ENCODE assay signal across 15 cellular contexts in genomic region chr11:61912991-61913698, GRCh38. TPM values are rescaled to one million over a fixed set of nuclear protein-coding genes. Genes with fewer than 3 reads are reported as not detected.
DNase-seq lines count a peak whose midpoint lies in the region; ATAC-seq, FAIRE-seq and TF ChIP-seq lines count a peak whose summit lies in the region.
"Had no signal": no experiment of that assay in that cellular context is flagged by ENCODE, and none has a peak within 500 bp of the region (broad histone marks: within the 10 kb centered on the region; RNA-seq: fewer than 3 reads in every experiment).

No MANE protein-coding gene starts in this region.

- H2BK15ac ChIP-seq in H1 (ENCODE audit: low read length) = peak overlapping the region; percentile 61; the same call in 1 of the 2 replicates
- peak overlapping the region; percentile 47 for H2BK15ac ChIP-seq in neuronal stem cell (ENCODE audit: low read length)

- no peak for TF ChIP-seq CTCF in natural killer cell (IDR thresholded peaks at IDR 0.05)
- TF ChIP-seq CTCF in H1 (IDR thresholded peaks at IDR 0.05; ENCODE audit: control extremely low read depth in 1 of 3, insufficient read depth in 1 of 3, low read depth in 1 of 3, low read length in 3 of 3) = no peak
- no peak for TF ChIP-seq CTCF in uterus (IDR thresholded peaks at IDR 0.05)

- H3K23me2 ChIP-seq in H1 (ENCODE audit: low read depth, low read length) = peaks cover 7% of the 10 kb centered on the region; the same call in 1 of the 2 replicates

- H3K56ac ChIP-seq in H1 (replicated peaks; ENCODE audit: insufficient read length, low read depth, low read length) = no peak overlapping the region

- TF ChIP-seq EP300 in H1 (IDR thresholded peaks at IDR 0.05; ENCODE audit: borderline replicate concordance in 1 of 2, low read depth in 2 of 2, low read length in 2 of 2) = no peak

- intact Hi-C loops in natural killer cell (cut with micrococcal nuclease) = no loop called here
- intact Hi-C loops in uterus (cut with DNase I; ENCODE audit: low total_unique reads) = no loop called here

- H4K20me1 ChIP-seq in H1 (replicated peaks in 1 of 2; ENCODE audit: control insufficient read depth in 1 of 2, insufficient read depth in 2 of 2, low read length in 2 of 2) = no peaks in the 10 kb centered on the region

- H3K27ac Mint-ChIP-seq in natural killer cell treated with Interleukin-12 subunit alpha and Interleukin-12 subunit beta and Interleukin-15 and Interleukin-18, amount 100 ng/mL, for 72 hours = no peak overlapping the region
- peak overlapping the region in 1 of 2 donors; percentile 27 for H3K27ac Mint-ChIP-seq in natural killer cell
- H3K27ac Mint-ChIP-seq: activated CD4-positive, alpha-beta T cell treated with anti-CD3 and anti-CD28 coated beads, Interleukin-2, amount 10 ng/mL, durations not matched to agents 7 days and 5 days; IgD-negative memory B cell had no signal

- H2AFZ ChIP-seq in H1 (ENCODE audit: low read length) (no peak overlapping the region), neuronal stem cell (ENCODE audit: low read length) (no peak overlapping the region)

- H3K79me2 ChIP-seq in H1 (ENCODE audit: control insufficient read depth in 1 of 2, insufficient read depth in 2 of 2, low read length in 2 of 2) = no peaks in the 10 kb centered on the region

- no peak overlapping the region for H2BK120ac ChIP-seq in H1 (replicated peaks; ENCODE audit: low read depth, low read length)
- H2BK120ac ChIP-seq in neuronal stem cell (ENCODE audit: low read depth, low read length) = peak overlapping the region; percentile 38

- H4K91ac ChIP-seq in H1 (replicated peaks; ENCODE audit: insufficient read length, low read length) (no peak overlapping the region), neuronal stem cell (ENCODE audit: low read depth, low read length, poor library complexity) (no peak overlapping the region)

- POLR2A ChIA-PET in H1 (lab: Charles Lee; ENCODE audit: partially characterized antibody) = interaction anchor here (0.6 to 1.9 kb wide), 5 partner anchors 10 to 164 kb away, joined by 3 to 8 read pairs (median 4); partner anchors contain the start of gene FTH1

- H2BK5ac ChIP-seq in H1 (ENCODE audit: low read depth, low read length) (0 out of 2 replicates have a peak overlapping the region, but pooled peaks have one; percentile 44), neuronal stem cell (ENCODE audit: low read length) (no peak overlapping the region)

- H3K14ac ChIP-seq in H1 (ENCODE audit: insufficient read length) (no peak overlapping the region), neuronal stem cell (ENCODE audit: low read length) (peak overlapping the region; percentile 25)

- peak; percentile 35 for DNase-seq in natural killer cell treated with Interleukin-12 subunit alpha and Interleukin-12 subunit beta and Interleukin-15 and Interleukin-18, amount 100 ng/mL, for 72 hours (ENCODE audit: low spot score)
- DNase-seq in natural killer cell (no peak), H1 (ENCODE audit: low read depth in 1 of 2, low spot score in 2 of 2) (no peak), neuronal stem cell (ENCODE audit: low spot score) (no peak), uterus (peak; percentile 15 to 18), NK-92 (lab: John Stamatoyannopoulos, UW; ENCODE audit: unreplicated experiment) (no peak), NCI-H526 (lab: John Stamatoyannopoulos, UW) (no peak)
- DNase-seq: activated CD4-positive, alpha-beta T cell treated with anti-CD3 and anti-CD28 coated beads, Interleukin-2, amount 10 ng/mL, durations not matched to agents 7 days and 5 days; NCI-H2081; NCI-H524 had no signal

- no peak overlapping the region for H3K4me2 ChIP-seq in H1 (ENCODE audit: insufficient read depth in 1 of 2, low read depth in 2 of 2, low read length in 2 of 2)
- no peak overlapping the region for H3K4me2 ChIP-seq in neuronal stem cell (ENCODE audit: insufficient read depth, low read length, poor library complexity, severe bottlenecking)

- H3K79me1 ChIP-seq in H1 (ENCODE audit: low read depth, low read length) = no peaks in the 10 kb centered on the region
- peaks cover 1% of the 10 kb centered on the region for H3K79me1 ChIP-seq in neuronal stem cell (ENCODE audit: low read depth, low read length)

- no peaks in the 10 kb centered on the region for H3K9me3 Mint-ChIP-seq in natural killer cell treated with Interleukin-12 subunit alpha and Interleukin-12 subunit beta and Interleukin-15 and Interleukin-18, amount 100 ng/mL, for 72 hours
- H3K9me3 Mint-ChIP-seq in natural killer cell = no peaks in the 10 kb centered on the region
- H3K9me3 Mint-ChIP-seq: activated CD4-positive, alpha-beta T cell treated with anti-CD3 and anti-CD28 coated beads, Interleukin-2, amount 10 ng/mL, durations not matched to agents 7 days and 5 days; activated naive CD4-positive, alpha-beta T cell treated with anti-CD3 and anti-CD28 coated beads, Interleukin-2, amount 50 U/mL, for 72 hours; IgD-negative memory B cell had no signal

- peaks cover 0 to 6% of the 10 kb centered on the region in 2 donors for H3K4me1 Mint-ChIP-seq in natural killer cell treated with Interleukin-12 subunit alpha and Interleukin-12 subunit beta and Interleukin-15 and Interleukin-18, amount 100 ng/mL, for 72 hours (ENCODE audit: low read depth in 2 of 2)
- H3K4me1 Mint-ChIP-seq in natural killer cell = peaks cover 3 to 13% of the 10 kb centered on the region in 2 donors

- H4K8ac ChIP-seq in H1 (ENCODE audit: extremely low read depth, insufficient read depth, low read length) = peak overlapping the region; percentile 11; the same call in 1 of the 2 replicates
- H4K8ac ChIP-seq in neuronal stem cell (ENCODE audit: low read depth, low read length) = no peak overlapping the region

- TF ChIP-seq POLR2A in H1 (IDR thresholded peaks at IDR 0.05; ENCODE audit: control extremely low read depth in 1 of 2, low read depth in 2 of 2, low read length in 2 of 2) = no peak
- no peak for TF ChIP-seq POLR2A in uterus (IDR thresholded peaks at IDR 0.05)

- peaks cover 0 to 16% (median 13%) of the 10 kb centered on the region in 4 experiments; a peak in 5 of 7 replicates for H3K27me3 ChIP-seq in H1 (replicated peaks in 1 of 4; ENCODE audit: control insufficient read depth in 3 of 4, extremely low read depth in 1 of 4, insufficient read depth in 3 of 4, low read length in 3 of 4)
- peaks cover 4 to 53% (median 19%) of the 10 kb centered on the region in 3 experiments for H3K27me3 ChIP-seq in neuronal stem cell (ENCODE audit: control insufficient read depth in 3 of 3, insufficient read depth in 3 of 3, low read depth in 1 of 3, low read length in 3 of 3)
- H3K27me3 ChIP-seq in uterus = no peaks in the 10 kb centered on the region
- H3K27me3 ChIP-seq: body of pancreas had no signal

- H3K4me3 Mint-ChIP-seq in natural killer cell treated with Interleukin-12 subunit alpha and Interleukin-12 subunit beta and Interleukin-15 and Interleukin-18, amount 100 ng/mL, for 72 hours = no peak overlapping the region
- H3K4me3 Mint-ChIP-seq in natural killer cell = no peak overlapping the region
- H3K4me3 Mint-ChIP-seq: activated CD4-positive, alpha-beta T cell treated with anti-CD3 and anti-CD28 coated beads, Interleukin-2, amount 10 ng/mL, durations not matched to agents 7 days and 5 days; IgD-negative memory B cell had no signal

- peaks cover 6 to 36% of the 10 kb centered on the region in 2 donors for H3K27me3 Mint-ChIP-seq in natural killer cell treated with Interleukin-12 subunit alpha and Interleukin-12 subunit beta and Interleukin-15 and Interleukin-18, amount 100 ng/mL, for 72 hours
- peaks cover 11 to 34% of the 10 kb centered on the region in 2 donors for H3K27me3 Mint-ChIP-seq in natural killer cell (ENCODE audit: low read depth in 2 of 2)

- no peak for TF ChIP-seq RAD21 in H1 (IDR thresholded peaks at IDR 0.05 in 1 of 2, conservative IDR thresholded peaks at IDR 0.05 in 1 of 2; ENCODE audit: low read depth in 2 of 2, low read length in 2 of 2)

- CTCF ChIA-PET in H1 (lab: Charles Lee; ENCODE audit: partially characterized antibody) = interaction anchor here (1.3 to 11.1 kb wide), 4 partner anchors 12 to 195 kb away, joined by 5 to 202 read pairs (median 16); no protein-coding TSS in a partner anchor

- H3K4ac ChIP-seq in H1 (replicated peaks; ENCODE audit: insufficient read length, low read depth, low read length) (no peak overlapping the region), neuronal stem cell (ENCODE audit: low read length) (no peak overlapping the region)

- H3K9ac ChIP-seq in H1 (replicated peaks in 1 of 4; ENCODE audit: extremely low read depth in 1 of 4, low read depth in 3 of 4, low read length in 3 of 4) (no peak overlapping the region), neuronal stem cell (ENCODE audit: low read depth, low read length, poor library complexity) (peak overlapping the region; percentile 2)

- H2BK12ac ChIP-seq in H1 (ENCODE audit: low read depth, low read length) (no peak overlapping the region), neuronal stem cell (ENCODE audit: low read length) (peak overlapping the region; percentile 24)

- peaks cover 0 to 25% (median 11%) of the 10 kb centered on the region in 4 experiments; a peak in 6 of 7 replicates for H3K4me1 ChIP-seq in H1 (replicated peaks in 1 of 4; ENCODE audit: control insufficient read depth in 3 of 4, insufficient read depth in 4 of 4, low read length in 3 of 4)
- H3K4me1 ChIP-seq in neuronal stem cell (ENCODE audit: control insufficient read depth in 2 of 2, insufficient read depth in 1 of 2, low read depth in 1 of 2, low read length in 2 of 2) = peaks cover 6 to 7% of the 10 kb centered on the region in 2 donors
- H3K4me1 ChIP-seq in uterus = peaks cover 0 to 13% of the 10 kb centered on the region in 2 donors

- peak overlapping the region; percentile 86; the same call in 1 of the 2 replicates for H2AK5ac ChIP-seq in H1 (ENCODE audit: low read depth, low read length)
- H2AK5ac ChIP-seq in neuronal stem cell (ENCODE audit: low read depth, low read length) = peak overlapping the region; percentile 71

- H3K18ac ChIP-seq in H1 (ENCODE audit: extremely low read depth, low read length) = no peak overlapping the region
- peak overlapping the region; percentile 3 for H3K18ac ChIP-seq in neuronal stem cell (ENCODE audit: low read length)

- no peak overlapping the region for H3K4me3 ChIP-seq in H1 (ENCODE audit: extremely low read depth in 1 of 4, insufficient read depth in 2 of 4, low read depth in 3 of 4, low read length in 4 of 4)
- no peak overlapping the region for H3K4me3 ChIP-seq in neuronal stem cell (ENCODE audit: low read length in 2 of 2)
- no peak overlapping the region for H3K4me3 ChIP-seq in uterus
- H3K4me3 ChIP-seq: body of pancreas had no signal

- no peaks in the 10 kb centered on the region for H3K36me3 Mint-ChIP-seq in natural killer cell treated with Interleukin-12 subunit alpha and Interleukin-12 subunit beta and Interleukin-15 and Interleukin-18, amount 100 ng/mL, for 72 hours
- H3K36me3 Mint-ChIP-seq in natural killer cell = no peaks in the 10 kb centered on the region
- H3K36me3 Mint-ChIP-seq: IgD-negative memory B cell; naive thymus-derived CD8-positive, alpha-beta T cell had no signal

- no peak overlapping the region for H2BK20ac ChIP-seq in H1 (ENCODE audit: low read length)

- H3K36me3 ChIP-seq in H1 (ENCODE audit: control insufficient read depth in 2 of 4, insufficient read depth in 4 of 4, low read length in 3 of 4) (no peaks in the 10 kb centered on the region), neuronal stem cell (replicated peaks in 1 of 2; ENCODE audit: control insufficient read depth in 2 of 2, insufficient read depth in 2 of 2, low read length in 2 of 2) (no peaks in the 10 kb centered on the region), uterus (no peaks in the 10 kb centered on the region)

- FAIRE-seq in H1 (lab: Jason Lieb, UNC) = no peak

- H4K5ac ChIP-seq in H1 (ENCODE audit: insufficient read length, low read depth, low read length) = no peak overlapping the region

- ATAC-seq in natural killer cell treated with Interleukin-12 subunit alpha and Interleukin-12 subunit beta and Interleukin-15 and Interleukin-18, amount 100 ng/mL, for 72 hours = no peak
- ATAC-seq in natural killer cell = no peak
- no peak for ATAC-seq in HG02759 (IDR thresholded peaks at IDR 0.05; ENCODE audit: unreplicated experiment)
- ATAC-seq: activated naive CD4-positive, alpha-beta T cell treated with anti-CD3 and anti-CD28 coated beads, Interleukin-2, amount 50 U/mL, for 72 hours; body of pancreas; naive thymus-derived CD8-positive, alpha-beta T cell had no signal

- 88% methylated on average over 18 of the region's 18 CpGs; no CpG with 5 or more reads in 1 of the 2 experiments for WGBS in H1 (ENCODE audit: extremely low coverage in 1 of 2, insufficient coverage in 1 of 2, insufficient read length in 1 of 2, insufficient replicate concordance in 2 of 2, low coverage in 1 of 2, low lambda C conversion rate in 2 of 2, missing lambda C conversion rate in 1 of 2), 2 experiments
- no CpG with 5 or more reads among the region's 18 CpGs for WGBS in neuronal stem cell (ENCODE audit: extremely low coverage in 2 of 2, insufficient read length in 2 of 2, insufficient replicate concordance in 1 of 2), 2 donors

- H3K27ac ChIP-seq in H1 (ENCODE audit: low read depth, low read length) (no peak overlapping the region), neuronal stem cell (replicated peaks; ENCODE audit: low read length) (no peak overlapping the region), uterus (peak overlapping the region; percentile 54 to 66)

- H3K23ac ChIP-seq in H1 (ENCODE audit: insufficient read length) = no peak overlapping the region
- H3K23ac ChIP-seq in neuronal stem cell (ENCODE audit: low read depth, low read length, poor library complexity) = no peak overlapping the region

- H3K9me3 ChIP-seq in H1 (ENCODE audit: insufficient read depth in 2 of 2, low read depth in 1 of 2, low read length in 1 of 2) = no peaks in the 10 kb centered on the region
- no peaks in the 10 kb centered on the region for H3K9me3 ChIP-seq in neuronal stem cell (replicated peaks in 1 of 2; ENCODE audit: control insufficient read depth in 2 of 2, insufficient read depth in 1 of 2, low read depth in 1 of 2, low read length in 2 of 2)
- no peaks in the 10 kb centered on the region for H3K9me3 ChIP-seq in uterus
- H3K9me3 ChIP-seq: body of pancreas had no signal

RNA-seq across cellular contexts. Expression of gene RAB3IL1, which starts 4.2 kb away (rescaled TPM):
- not detected for total RNA-seq in natural killer cell treated with Interleukin-12 subunit alpha and Interleukin-12 subunit beta and Interleukin-15 and Interleukin-18, amount 100 ng/mL, for 72 hours
- total RNA-seq in natural killer cell (not detected), uterus (10 to 100 TPM; 12.6 to 60.3 (median 26.8) TPM)
- 5.7 and 6.8 TPM in 2 replicates for total RNA-seq in H1 (2021; fragmentation: NEBNext Ultra II Directional; extraction: Animal tissue kit (Norgen Biotek cat#: 25700))
- polyA plus RNA-seq in H1 (2011; rRNA removed) = 7.9 and 10.8 TPM in 2 replicates
- 7.0 TPM for polyA plus RNA-seq in H1 (2011; cell fraction: cytosol; rRNA removed)
- polyA plus RNA-seq in H1 (2011; cell fraction: nucleus; rRNA removed) = 9.4 TPM
- polyA plus RNA-seq in H1 (2012, experiment 1 of 2) = 5.8 to 13.8 TPM (median 7.0 TPM) in 4 replicates
- 62.0 TPM for polyA plus RNA-seq in H1 (2012, experiment 2 of 2)
- polyA plus RNA-seq in H1 (2013, experiment 1 of 2) = 4.5 TPM
- polyA plus RNA-seq in H1 (2013, experiment 2 of 2) = 6.3 TPM
- 3.0 and 3.2 TPM in 2 replicates for polyA minus RNA-seq in H1 (2011; rRNA and poly(A)+ RNA removed)
- polyA minus RNA-seq in H1 (2011; cell fraction: cytosol; rRNA and poly(A)+ RNA removed) = 6.1 TPM
- polyA minus RNA-seq in H1 (2011; cell fraction: nucleus; rRNA and poly(A)+ RNA removed) = 4.5 TPM
- polyA plus RNA-seq in neuronal stem cell (2013, experiment 1 of 2) = 2.4 TPM
- 3.5 TPM for polyA plus RNA-seq in neuronal stem cell (2013, experiment 2 of 2)
- total RNA-seq: activated CD4-positive, alpha-beta T cell treated with anti-CD3 and anti-CD28 coated beads, Interleukin-2, amount 10 ng/mL, durations not matched to agents 7 days and 5 days had no signal
- polyA plus RNA-seq: IgD-negative memory B cell; naive thymus-derived CD8-positive, alpha-beta T cell had no signal

RNA-seq across cellular contexts. Expression of gene FADS3, which starts 21.8 kb away (rescaled TPM):
- 10 to 100 TPM; 13.2 to 14.0 TPM for total RNA-seq in natural killer cell treated with Interleukin-12 subunit alpha and Interleukin-12 subunit beta and Interleukin-15 and Interleukin-18, amount 100 ng/mL, for 72 hours
- total RNA-seq in natural killer cell (10 to 100 TPM; 10.8 to 17.8 (median 11.5) TPM), uterus (10 to 100 TPM; 18.2 to 74.6 (median 32.0) TPM)
- total RNA-seq in H1 (2021; fragmentation: NEBNext Ultra II Directional; extraction: Animal tissue kit (Norgen Biotek cat#: 25700)) = 40.2 and 43.8 TPM in 2 replicates
- polyA plus RNA-seq in H1 (2011; rRNA removed) = 76.3 and 113 TPM in 2 replicates
- polyA plus RNA-seq in H1 (2011; cell fraction: cytosol; rRNA removed) = 75.7 TPM
- 349 TPM for polyA plus RNA-seq in H1 (2011; cell fraction: nucleus; rRNA removed)
- 35.5 to 56.1 TPM (median 47.0 TPM) in 4 replicates for polyA plus RNA-seq in H1 (2012, experiment 1 of 2)
- polyA plus RNA-seq in H1 (2012, experiment 2 of 2) = 45.1 TPM
- polyA plus RNA-seq in H1 (2013, experiment 1 of 2) = 69.5 TPM
- polyA plus RNA-seq in H1 (2013, experiment 2 of 2) = 71.8 TPM
- polyA minus RNA-seq in H1 (2011; rRNA and poly(A)+ RNA removed) = 31.1 and 40.9 TPM in 2 replicates
- polyA minus RNA-seq in H1 (2011; cell fraction: cytosol; rRNA and poly(A)+ RNA removed) = 34.5 TPM
- 39.8 TPM for polyA minus RNA-seq in H1 (2011; cell fraction: nucleus; rRNA and poly(A)+ RNA removed)
- 25.1 TPM for polyA plus RNA-seq in neuronal stem cell (2013, experiment 1 of 2)
- 25.6 TPM for polyA plus RNA-seq in neuronal stem cell (2013, experiment 2 of 2)

RNA-seq across cellular contexts. Expression of gene BEST1, which starts 37.0 kb away (rescaled TPM):
- total RNA-seq in natural killer cell treated with Interleukin-12 subunit alpha and Interleukin-12 subunit beta and Interleukin-15 and Interleukin-18, amount 100 ng/mL, for 72 hours = 1 to 10 TPM; 1.0 to 1.9 TPM
- total RNA-seq in natural killer cell (1 to 10 TPM in 2 of 3 donors, under 1 TPM in 1; 0.32 to 2.0 (median 1.4) TPM), uterus (10 to 100 TPM in 1 of 4 donors, 1 to 10 TPM in 3; 3.3 to 11.1 (median 3.9) TPM)
- 0.22 and 0.23 TPM in 2 replicates for total RNA-seq in H1 (2021; fragmentation: NEBNext Ultra II Directional; extraction: Animal tissue kit (Norgen Biotek cat#: 25700))
- polyA plus RNA-seq in H1 (2011; rRNA removed) = 0.62 and 1.4 TPM in 2 replicates
- 1.7 TPM for polyA plus RNA-seq in H1 (2011; cell fraction: cytosol; rRNA removed)
- polyA plus RNA-seq in H1 (2011; cell fraction: nucleus; rRNA removed) = 3.9 TPM
- polyA plus RNA-seq in H1 (2012, experiment 1 of 2) = 0.43 to 0.91 TPM (median 0.72 TPM) in 4 replicates
- 1.0 TPM for polyA plus RNA-seq in H1 (2012, experiment 2 of 2)
- 0.08 TPM for polyA plus RNA-seq in H1 (2013, experiment 1 of 2)
- 0.09 TPM for polyA plus RNA-seq in H1 (2013, experiment 2 of 2)
- 0.95 and 1.1 TPM in 2 replicates for polyA minus RNA-seq in H1 (2011; rRNA and poly(A)+ RNA removed)
- polyA minus RNA-seq in H1 (2011; cell fraction: cytosol; rRNA and poly(A)+ RNA removed) = 0.81 TPM
- 2.9 TPM for polyA minus RNA-seq in H1 (2011; cell fraction: nucleus; rRNA and poly(A)+ RNA removed)
- 0.11 TPM for polyA plus RNA-seq in neuronal stem cell (2013, experiment 1 of 2)
- polyA plus RNA-seq in neuronal stem cell (2013, experiment 2 of 2) = 0.10 TPM
- total RNA-seq: activated CD4-positive, alpha-beta T cell treated with anti-CD3 and anti-CD28 coated beads, Interleukin-2, amount 10 ng/mL, durations not matched to agents 7 days and 5 days had no signal

RNA-seq across cellular contexts. Expression of gene FTH1, which starts 54.3 kb away (rescaled TPM):
- total RNA-seq in natural killer cell treated with Interleukin-12 subunit alpha and Interleukin-12 subunit beta and Interleukin-15 and Interleukin-18, amount 100 ng/mL, for 72 hours = over 10,000 TPM in 1 of 2 donors, 1,000 to 10,000 TPM in 1; 5,097 to 40,662 TPM
- 1,000 to 10,000 TPM; 1,067 to 1,951 (median 1,796) TPM for total RNA-seq in natural killer cell
- 1,461 and 1,535 TPM in 2 replicates for total RNA-seq in H1 (2021; fragmentation: NEBNext Ultra II Directional; extraction: Animal tissue kit (Norgen Biotek cat#: 25700))
- 895 and 1,153 TPM in 2 replicates for polyA plus RNA-seq in H1 (2011; rRNA removed)
- polyA plus RNA-seq in H1 (2011; cell fraction: cytosol; rRNA removed) = 859 TPM
- polyA plus RNA-seq in H1 (2011; cell fraction: nucleus; rRNA removed) = 858 TPM
- 2,371 to 2,868 TPM (median 2,459 TPM) in 4 replicates for polyA plus RNA-seq in H1 (2012, experiment 1 of 2)
- polyA plus RNA-seq in H1 (2012, experiment 2 of 2) = 3,437 TPM
- 1,345 TPM for polyA plus RNA-seq in H1 (2013, experiment 1 of 2)
- 1,427 TPM for polyA plus RNA-seq in H1 (2013, experiment 2 of 2)
- 388 and 391 TPM in 2 replicates for polyA minus RNA-seq in H1 (2011; rRNA and poly(A)+ RNA removed)
- polyA minus RNA-seq in H1 (2011; cell fraction: cytosol; rRNA and poly(A)+ RNA removed) = 705 TPM
- polyA minus RNA-seq in H1 (2011; cell fraction: nucleus; rRNA and poly(A)+ RNA removed) = 403 TPM
- polyA plus RNA-seq in neuronal stem cell (2013, experiment 1 of 2) = 1,611 TPM
- 1,599 TPM for polyA plus RNA-seq in neuronal stem cell (2013, experiment 2 of 2)
- 1,000 to 10,000 TPM in 3 of 4 donors, 100 to 1,000 TPM in 1; 402 to 1,927 (median 1,615) TPM for total RNA-seq in uterus

Comparison
In these comparisons a context has a peak if more than half of its experiments do, and no peak if none do; other contexts are left out.
1. DNase-seq: peak in natural killer cell treated with Interleukin-12 subunit alpha and Interleukin-12 subunit beta and Interleukin-15 and Interleukin-18, amount 100 ng/mL, for 72 hours (single experiment) and uterus (2 of 2); none in natural killer cell (single experiment), H1 (0 of 2), neuronal stem cell (single experiment), NK-92 (single experiment) and NCI-H526 (0 of 2).
2. H3K27ac ChIP-seq: peak in uterus (2 of 2); none in H1 (single experiment) and neuronal stem cell (single experiment).